ENCODE assay signal across 10 cellular contexts in the genomic region with DNA sequence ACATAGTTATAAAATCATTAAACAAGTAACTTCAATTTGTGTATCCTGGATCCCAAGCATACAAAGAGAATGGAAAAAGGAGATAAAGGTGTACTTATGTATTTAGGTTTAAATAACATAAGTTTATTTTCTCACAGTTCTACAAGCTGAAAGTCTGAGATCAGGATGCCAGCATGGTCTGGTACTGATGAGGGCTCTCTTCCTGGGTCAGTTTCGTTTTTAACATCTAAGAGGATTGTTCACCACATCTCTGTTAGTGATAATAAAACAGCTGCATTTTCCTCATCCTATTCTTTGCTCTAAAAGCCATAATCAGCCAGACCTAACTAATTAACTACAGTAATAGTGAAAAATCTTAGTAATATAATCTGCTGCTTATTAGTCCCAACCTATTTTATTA. TPM values are rescaled to one million over a fixed set of nuclear protein-coding genes. Genes with fewer than 3 reads are reported as not detected.
A peak's percentile ranks its signal among the peaks of the same experiment; 100 is the strongest.
DNase-seq lines count a peak whose midpoint lies in the region; ATAC-seq and TF ChIP-seq lines count a peak whose summit lies in the region.
"Had no signal": no experiment of that assay in that cellular context is flagged by ENCODE, and none has a peak within 500 bp of the region (broad histone marks: within the 10 kb centered on the region; RNA-seq: fewer than 3 reads in every experiment).

No MANE protein-coding gene starts in this region.

- peak overlapping the region; percentile 77 for H3K4me3 Mint-ChIP-seq in T-helper 17 cell

- no peaks in the 10 kb centered on the region for H3K9me3 ChIP-seq in cardiac muscle cell (ENCODE audit: low read depth)
- no peaks in the 10 kb centered on the region for H3K9me3 ChIP-seq in T-helper 17 cell (ENCODE audit: control insufficient read depth, low read length, poor library complexity, severe bottlenecking)
- no peaks in the 10 kb centered on the region for H3K9me3 ChIP-seq in thoracic aorta

- H3K4me1 Mint-ChIP-seq in T-helper 17 cell = peaks cover 62% of the 10 kb centered on the region

- H3K27me3 Mint-ChIP-seq in T-helper 17 cell = no peaks in the 10 kb centered on the region
- H3K27me3 Mint-ChIP-seq: naive B cell had no signal

- no peak for TF ChIP-seq CTCF in cardiac muscle cell (IDR thresholded peaks at IDR 0.05; ENCODE audit: low read depth, low read length)
- no peak for TF ChIP-seq CTCF in fibroblast of the aortic adventitia (IDR thresholded peaks at IDR 0.05; ENCODE audit: insufficient read depth, low read length)
- no peak for TF ChIP-seq CTCF in thoracic aorta (IDR thresholded peaks at IDR 0.05)

- DNase-seq in cardiac muscle cell (ENCODE audit: low read depth in 1 of 2, low spot score in 1 of 2) = peak in 1 of 2 donors; percentile 29
- DNase-seq in Right ventricle myocardium inferior (ENCODE audit: missing footprints) = no peak
- DNase-seq in T-helper 17 cell = no peak
- DNase-seq in fibroblast of the aortic adventitia (ENCODE audit: low read depth) = peak; percentile 42
- no peak for DNase-seq in thoracic aorta (ENCODE audit: low spot score)
- DNase-seq in activated effector memory CD4-positive, alpha-beta T cell treated with anti-CD3 and anti-CD28 coated beads, Interleukin-2, amount 50 U/mL, for 16 hours = no peak
- DNase-seq in SK-N-DZ (ENCODE audit: low spot score) = no peak
- DNase-seq: naive B cell had no signal

- ATAC-seq in Right ventricle myocardium inferior (no peak), T-helper 17 cell (no peak), thoracic aorta (ENCODE audit: insufficient number of reproducible peaks, low FRiP score, low read depth) (no peak), HG02759 (IDR thresholded peaks at IDR 0.05; ENCODE audit: unreplicated experiment) (no peak)

- peak overlapping the region; percentile 20 for H3K27ac ChIP-seq in cardiac muscle cell
- H3K27ac ChIP-seq in thoracic aorta = no peak overlapping the region
- H3K27ac ChIP-seq: C4-2B had no signal

- H3K36me3 ChIP-seq in cardiac muscle cell (no peaks in the 10 kb centered on the region), thoracic aorta (no peaks in the 10 kb centered on the region)

- H3K27me3 ChIP-seq in cardiac muscle cell = no peaks in the 10 kb centered on the region
- H3K27me3 ChIP-seq in thoracic aorta (replicated peaks; ENCODE audit: insufficient read depth) = no peaks in the 10 kb centered on the region

- peaks cover 12% of the 10 kb centered on the region for H3K36me3 Mint-ChIP-seq in T-helper 17 cell (ENCODE audit: low read depth)

- H3K27ac Mint-ChIP-seq in T-helper 17 cell = no peak overlapping the region

- H3K4me3 ChIP-seq in cardiac muscle cell (peak overlapping the region; percentile 95), fibroblast of the aortic adventitia (ENCODE audit: low read depth, low read length) (no peak overlapping the region), thoracic aorta (peak overlapping the region; percentile 87)

- intact Hi-C loops in Right ventricle myocardium inferior (cut with DNase I) = no loop called here

- H3K4me1 ChIP-seq in cardiac muscle cell (ENCODE audit: low read depth) = peaks cover 60% of the 10 kb centered on the region
- peaks cover 30 to 73% of the 10 kb centered on the region in 2 donors for H3K4me1 ChIP-seq in thoracic aorta (ENCODE audit: control insufficient read depth in 1 of 2, low read depth in 2 of 2)

RNA-seq across cellular contexts. Expression of a gene that starts 5.2 kb away (rescaled TPM):
- total RNA-seq in cardiac muscle cell (67.6 and 81.8 TPM in 2 replicates), Right ventricle myocardium inferior (86.0 TPM), T-helper 17 cell (10 to 100 TPM; 13.5 to 17.2 TPM), fibroblast of the aortic adventitia (ENCODE audit: low replicate concordance) (31.2 and 44.1 TPM in 2 replicates), thoracic aorta (10 to 100 TPM; 40.6 to 42.7 TPM)
- polyA plus RNA-seq in cardiac muscle cell = 54.0 and 54.2 TPM in 2 replicates
- 12.6 and 14.4 TPM in 2 replicates for polyA plus RNA-seq in SK-N-DZ (2014; cell fraction: cytosol; rRNA removed)
- 3.8 and 6.1 TPM in 2 replicates for polyA plus RNA-seq in SK-N-DZ (2014; cell fraction: nucleus; rRNA removed)
